Comparison of ENCODE assay signal across 12 cellular contexts in genomic region chr6:41548841-41549642, GRCh38. TPM values are rescaled to one million over a fixed set of nuclear protein-coding genes. Genes with fewer than 3 reads are reported as not detected.
DNase-seq lines count a peak whose midpoint lies in the region; ATAC-seq, FAIRE-seq and TF ChIP-seq lines count a peak whose summit lies in the region.
"Had no signal": no experiment of that assay in that cellular context is flagged by ENCODE, and none has a peak within 500 bp of the region (broad histone marks: within the 10 kb centered on the region; RNA-seq: fewer than 3 reads in every experiment).

No MANE protein-coding gene starts in this region.

- no peaks in the 10 kb centered on the region for H3K27me3 Mint-ChIP-seq in central memory CD8-positive, alpha-beta T cell
- peaks cover 11 to 76% (median 16%) of the 10 kb centered on the region in 5 donors for H3K27me3 Mint-ChIP-seq in naive thymus-derived CD4-positive, alpha-beta T cell

- H3K9me3 ChIP-seq in right cardiac atrium (ENCODE audit: control insufficient read depth, low read length) (no peaks in the 10 kb centered on the region), heart right ventricle (no peaks in the 10 kb centered on the region), pancreas (no peaks in the 10 kb centered on the region)
- no peaks in the 10 kb centered on the region for H3K9me3 ChIP-seq in naive thymus-derived CD4-positive, alpha-beta T cell (ENCODE audit: control insufficient read depth in 2 of 3, low read length in 3 of 3)
- H3K9me3 ChIP-seq: gastroesophageal sphincter had no signal

- peaks cover 50% of the 10 kb centered on the region for H3K4me1 Mint-ChIP-seq in central memory CD8-positive, alpha-beta T cell
- H3K4me1 Mint-ChIP-seq in naive thymus-derived CD4-positive, alpha-beta T cell, result peaks cover 6 to 46% (median 25%) of the 10 kb centered on the region in 7 donors

- H3K4me1 ChIP-seq in right cardiac atrium (ENCODE audit: control insufficient read depth, insufficient read depth, low read length), result peaks cover 20% of the 10 kb centered on the region
- peaks cover 11 to 62% (median 33%) of the 10 kb centered on the region in 9 donors for H3K4me1 ChIP-seq in heart right ventricle
- H3K4me1 ChIP-seq in naive thymus-derived CD4-positive, alpha-beta T cell (ENCODE audit: control insufficient read depth in 2 of 2, insufficient read depth in 2 of 2, low read length in 2 of 2), result peaks cover 20 to 29% of the 10 kb centered on the region in 2 donors
- peaks cover 16 to 28% (median 25%) of the 10 kb centered on the region in 3 donors for H3K4me1 ChIP-seq in pancreas

- peaks cover 15% of the 10 kb centered on the region for H3K36me3 Mint-ChIP-seq in central memory CD8-positive, alpha-beta T cell (ENCODE audit: insufficient read depth)
- H3K36me3 Mint-ChIP-seq in naive thymus-derived CD4-positive, alpha-beta T cell, result peaks cover 0 to 10% (median 0%) of the 10 kb centered on the region in 5 donors

- no peak for FAIRE-seq in pancreas (lab: Jason Lieb, UNC)
- FAIRE-seq: H54 had no signal

- no peak for TF ChIP-seq POLR2A in GM18505 (IDR thresholded peaks at IDR 0.05; ENCODE audit: borderline replicate concordance, extremely low read depth, insufficient read depth, insufficient read length)

- intact Hi-C loops in right cardiac atrium (cut with DNase I), result no loop called here
- intact Hi-C loops in heart right ventricle (cut with DNase I), result loop anchor here in 3 of 10 donors (5.0 kb wide), 3 partner anchors 33 to 43 kb away; no protein-coding TSS in a partner anchor
- intact Hi-C loops in naive thymus-derived CD4-positive, alpha-beta T cell (cut with micrococcal nuclease), result loop anchor here (5.0 kb wide), 5 partner anchors 347 to 1878 kb away; partner anchors contain the start of genes TREML2 (in 2 of the 2), ABCC10 (in 1 of the 2), NFYA (in 1 of the 2) and OARD1 (in 1 of the 2)
- intact Hi-C loops in pancreas (cut with DNase I), result no loop called here

- no peaks in the 10 kb centered on the region for H3K9me3 Mint-ChIP-seq in central memory CD8-positive, alpha-beta T cell
- H3K9me3 Mint-ChIP-seq in naive thymus-derived CD4-positive, alpha-beta T cell, result no peaks in the 10 kb centered on the region

- peak overlapping the region; percentile 89 for H3K4me3 Mint-ChIP-seq in central memory CD8-positive, alpha-beta T cell
- peak overlapping the region; percentile 61 to 96 (median 74) for H3K4me3 Mint-ChIP-seq in naive thymus-derived CD4-positive, alpha-beta T cell

- no peak overlapping the region for H3K27ac ChIP-seq in right cardiac atrium (ENCODE audit: low read length)
- H3K27ac ChIP-seq in heart right ventricle, result no peak overlapping the region
- H3K27ac ChIP-seq in naive thymus-derived CD4-positive, alpha-beta T cell (ENCODE audit: low read depth, low read length), result no peak overlapping the region
- H3K27ac ChIP-seq in pancreas, result peak overlapping the region in 2 of 4 donors; percentile 12 to 64
- H3K27ac ChIP-seq: gastroesophageal sphincter had no signal

- H3K27me3 ChIP-seq in right cardiac atrium (ENCODE audit: control insufficient read depth, insufficient read depth) (no peaks in the 10 kb centered on the region), heart right ventricle (peaks cover 0 to 44% (median 14%) of the 10 kb centered on the region in 7 donors), pancreas (no peaks in the 10 kb centered on the region)
- H3K27me3 ChIP-seq in naive thymus-derived CD4-positive, alpha-beta T cell (ENCODE audit: control insufficient read depth in 2 of 2, insufficient read depth in 2 of 2, low read length in 2 of 2), result peaks cover 2 to 9% of the 10 kb centered on the region in 2 donors
- H3K27me3 ChIP-seq: gastroesophageal sphincter had no signal

- H3K36me3 ChIP-seq in heart right ventricle (peaks cover 0 to 9% (median 0%) of the 10 kb centered on the region in 9 donors), pancreas (no peaks in the 10 kb centered on the region)
- H3K36me3 ChIP-seq in naive thymus-derived CD4-positive, alpha-beta T cell (ENCODE audit: control insufficient read depth in 2 of 3, insufficient read depth in 3 of 3, low read length in 3 of 3), result no peaks in the 10 kb centered on the region

- DNase-seq in right cardiac atrium (no peak), heart right ventricle (no peak), pancreas (no peak)
- DNase-seq in central memory CD8-positive, alpha-beta T cell (ENCODE audit: low spot score in 2 of 2), result no peak
- DNase-seq in naive thymus-derived CD4-positive, alpha-beta T cell, result no peak
- DNase-seq: NCI-H146 had no signal

- peak overlapping the region; percentile 82 for H3K27ac Mint-ChIP-seq in central memory CD8-positive, alpha-beta T cell (ENCODE audit: low read depth)
- peak overlapping the region in 3 of 9 donors; percentile 17 to 70 (median 43) for H3K27ac Mint-ChIP-seq in naive thymus-derived CD4-positive, alpha-beta T cell

- CTCF ChIA-PET in naive thymus-derived CD4-positive, alpha-beta T cell (lab: Charles Lee), result no interaction called here

- H3K4me3 ChIP-seq in right cardiac atrium (ENCODE audit: low read length), result peak overlapping the region; percentile 98
- H3K4me3 ChIP-seq in heart right ventricle, result peak overlapping the region in 2 of 10 donors; percentile 75 to 84
- peak overlapping the region; percentile 64 for H3K4me3 ChIP-seq in naive thymus-derived CD4-positive, alpha-beta T cell (ENCODE audit: low read length)
- peak overlapping the region in 2 of 4 donors; percentile 81 to 91 for H3K4me3 ChIP-seq in pancreas

- POLR2A ChIA-PET in naive thymus-derived CD4-positive, alpha-beta T cell (lab: Charles Lee), result interaction anchor here (0.7 kb wide), 1 partner anchor 28 kb away, joined by 7 read pairs; no protein-coding TSS in a partner anchor

- WGBS in right cardiac atrium, result 87% methylated on average over 11 of the region's 11 CpGs
- 88 to 91% methylated on average over 11 of the region's 11 CpGs for whole genome bisulfite sequencing in heart right ventricle, 2 donors
- 55 to 63% methylated on average over 11 of the region's 11 CpGs for WGBS in pancreas, 2 donors

- TF ChIP-seq CTCF in heart right ventricle (IDR thresholded peaks at IDR 0.05) (no peak), pancreas (IDR thresholded peaks at IDR 0.05) (no peak)

- ATAC-seq in right cardiac atrium (no peak), heart right ventricle (no peak), GM18505 (IDR thresholded peaks at IDR 0.05; ENCODE audit: unreplicated experiment) (no peak), pancreas (no peak), HG03439 (IDR thresholded peaks at IDR 0.05; ENCODE audit: unreplicated experiment) (no peak), HG02678 (IDR thresholded peaks at IDR 0.05; ENCODE audit: unreplicated experiment) (no peak)
- ATAC-seq in central memory CD8-positive, alpha-beta T cell (replicated peaks; ENCODE audit: extremely low read depth, poor library complexity, severe bottlenecking), result no peak
- no peak for ATAC-seq in naive thymus-derived CD4-positive, alpha-beta T cell
- ATAC-seq: gastroesophageal sphincter, Panc1 had no signal

RNA-seq across cellular contexts. Expression of gene FOXP4, which starts 2.9 kb away (rescaled TPM):
- total RNA-seq in right cardiac atrium, result 10 to 100 TPM; 21.7 to 22.5 (median 22.1) TPM
- 15.3 TPM for polyA plus RNA-seq in right cardiac atrium
- 10 to 100 TPM; 12.7 to 18.0 (median 13.7) TPM for total RNA-seq in heart right ventricle
- 10 to 100 TPM in 1 of 2 donors, 1 to 10 TPM in 1; 8.9 to 12.9 TPM for polyA plus RNA-seq in heart right ventricle
- total RNA-seq in naive thymus-derived CD4-positive, alpha-beta T cell, result 1 to 10 TPM; 3.1 to 7.6 (median 4.9) TPM
- under 1 TPM; 0.07 to 0.21 TPM for polyA plus RNA-seq in naive thymus-derived CD4-positive, alpha-beta T cell
- 10 to 100 TPM; 23.1 to 28.3 (median 25.3) TPM for total RNA-seq in pancreas
- polyA plus RNA-seq in pancreas, result 10 to 100 TPM; 27.4 to 29.3 TPM

Comparison
In these comparisons a context has a peak if more than half of its experiments do, and no peak if none do; other contexts are left out.
1. intact Hi-C loops: an anchor here in naive thymus-derived CD4-positive, alpha-beta T cell (5.0 kb wide); none called in right cardiac atrium and pancreas.